Comparison of ENCODE assay signal across 20 cellular contexts in the genomic region with DNA sequence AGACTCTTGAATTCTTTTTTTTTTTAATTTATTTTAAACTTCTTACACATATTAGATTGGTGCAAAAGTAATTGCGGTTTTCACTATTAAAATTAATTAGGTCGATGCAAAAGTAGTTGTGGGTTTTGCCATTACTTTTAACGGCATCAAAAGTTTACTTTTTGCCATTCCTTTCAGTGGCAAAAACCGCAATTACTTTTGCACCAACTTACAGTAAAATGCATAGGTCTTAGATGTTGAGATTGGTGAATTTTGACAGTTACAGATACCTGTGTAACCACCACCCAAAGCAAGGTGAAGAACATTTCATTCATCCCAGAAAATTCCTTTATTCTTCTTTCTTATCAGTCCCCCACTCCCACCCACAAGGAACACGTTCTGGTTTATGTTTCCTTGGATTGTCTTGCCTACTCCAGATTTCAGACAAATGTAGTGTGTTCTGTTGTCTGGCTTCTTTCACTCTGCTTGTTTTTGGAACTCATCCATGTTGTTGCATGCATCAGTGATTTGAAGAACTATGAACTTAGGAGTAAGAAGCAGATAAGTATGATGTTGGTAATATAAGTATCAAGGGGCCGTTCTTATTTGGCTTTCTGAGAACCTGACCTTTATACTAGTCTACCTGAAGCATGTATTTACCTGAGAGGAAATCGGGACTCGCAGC.
DNase-seq lines count a peak whose midpoint lies in the region; ATAC-seq, FAIRE-seq and TF ChIP-seq lines count a peak whose summit lies in the region.
"Had no signal": no experiment of that assay in that cellular context is flagged by ENCODE, and none has a peak within 500 bp of the region (broad histone marks: within the 10 kb centered on the region; RNA-seq: fewer than 3 reads in every experiment).

No MANE protein-coding gene starts in this region.

- no peak for ATAC-seq in HG03196 (IDR thresholded peaks at IDR 0.05; ENCODE audit: unreplicated experiment)
- ATAC-seq: GM12878, HCT116, PC-3 had no signal

- H3K27me3 ChIP-seq in adipocyte (replicated peaks; ENCODE audit: control insufficient read depth, insufficient read depth, low read length) (no peaks in the 10 kb centered on the region), suprapubic skin (no peaks in the 10 kb centered on the region)

- TF ChIP-seq RAD21 in Ishikawa (IDR thresholded peaks at IDR 0.05; ENCODE audit: low read depth), result no peak

- H3K36me3 ChIP-seq in adipocyte (ENCODE audit: control insufficient read depth, insufficient read depth, low read length, severe bottlenecking) (no peaks in the 10 kb centered on the region), suprapubic skin (no peaks in the 10 kb centered on the region)

- TF ChIP-seq CTCF in fibroblast of the aortic adventitia (IDR thresholded peaks at IDR 0.05; ENCODE audit: insufficient read depth, low read length) (no peak), suprapubic skin (IDR thresholded peaks at IDR 0.05) (no peak), D721Med (IDR thresholded peaks at IDR 0.05; ENCODE audit: insufficient read depth, missing control alignments) (no peak)

- no peak for TF ChIP-seq POLR2A in suprapubic skin (IDR thresholded peaks at IDR 0.05)

- no peak for FAIRE-seq in D721Med (lab: Jason Lieb, UNC)
- FAIRE-seq: GM12878 had no signal

- no peak for TF ChIP-seq EP300 in Ishikawa (IDR thresholded peaks at IDR 0.05; ENCODE audit: borderline replicate concordance)
- TF ChIP-seq EP300 in suprapubic skin (IDR thresholded peaks at IDR 0.05), result no peak

- H3K9me3 ChIP-seq in adipocyte (ENCODE audit: control insufficient read depth, low read length), result no peaks in the 10 kb centered on the region
- no peaks in the 10 kb centered on the region for H3K9me3 ChIP-seq in suprapubic skin
- H3K9me3 ChIP-seq: Caco-2 had no signal

- H3K9ac ChIP-seq in adipocyte (ENCODE audit: low read length), result no peak overlapping the region
- H3K9ac ChIP-seq: KMS-11 had no signal

- DNase-seq in adipocyte (ENCODE audit: low read depth) (peak; percentile 43), fibroblast of the aortic adventitia (ENCODE audit: low read depth) (peak; percentile 77), renal cortical epithelial cell (ENCODE audit: low read depth) (peak; percentile 57), suprapubic skin (ENCODE audit: low spot score in 2 of 2) (no peak), D721Med (ENCODE audit: insufficient read length, low spot score) (no peak), NCI-H345 (lab: John Stamatoyannopoulos, UW) (no peak)
- DNase-seq: Caco-2, DMS153, EL, GOT3, MV-4-11, NCI-H1694 treated with DMSO at 0.1 percent for 48 hours, NCI-H2227 treated with DMSO at 0.1 percent for 48 hours, PC-3, SW 1271 had no signal

- H3K4me1 ChIP-seq in adipocyte (ENCODE audit: control insufficient read depth, insufficient read depth, low read length) (peaks cover 11% of the 10 kb centered on the region), suprapubic skin (no peaks in the 10 kb centered on the region)
- H3K4me1 ChIP-seq: Caco-2 had no signal

- 83% methylated on average over 8 of the region's 8 CpGs for WGBS in suprapubic skin

- H3K4me3 ChIP-seq in adipocyte (ENCODE audit: low read length) (no peak overlapping the region), fibroblast of the aortic adventitia (ENCODE audit: low read depth, low read length) (no peak overlapping the region), suprapubic skin (no peak overlapping the region)
- H3K4me3 ChIP-seq: GM12878 had no signal

- no peak overlapping the region for H3K27ac ChIP-seq in suprapubic skin
- H3K27ac ChIP-seq: KMS-11 had no signal

TF ChIP-seq in Ishikawa, 13 proteins besides CTCF, POLR2A, EP300 and RAD21:
- no peak for TF ChIP-seq EGR1 (IDR thresholded peaks at IDR 0.05)
- peak; percentile 65 for TF ChIP-seq NFIC (IDR thresholded peaks at IDR 0.05)

Comparison
In these comparisons a context has a peak if more than half of its experiments do, and no peak if none do; other contexts are left out.
1. DNase-seq: peak in adipocyte (single experiment), fibroblast of the aortic adventitia (single experiment) and renal cortical epithelial cell (single experiment); none in suprapubic skin (0 of 2), D721Med (single experiment) and NCI-H345 (single experiment).